In genomic region chr12:75984577-75985182, GRCh38 we compare ENCODE assay signal across 23 cellular contexts. TPM values are rescaled to one million over a fixed set of nuclear protein-coding genes. Genes with fewer than 3 reads are reported as not detected.
A peak's percentile ranks its signal among the peaks of the same experiment; 100 is the strongest.
DNase-seq lines count a peak whose midpoint lies in the region; ATAC-seq and TF ChIP-seq lines count a peak whose summit lies in the region.
"Had no signal": no experiment of that assay in that cellular context is flagged by ENCODE, and none has a peak within 500 bp of the region (broad histone marks: within the 10 kb centered on the region; RNA-seq: fewer than 3 reads in every experiment).

No MANE protein-coding gene starts in this region.

- no peak overlapping the region for H3K4me3 ChIP-seq in stomach
- H3K4me3 ChIP-seq: esophagus muscularis mucosa, neural progenitor cell, psoas muscle, SJCRH30, uterus had no signal

- TF ChIP-seq POLR2A in stomach (IDR thresholded peaks at IDR 0.05) = no peak

- WGBS in stomach, 5 donors = 73 to 92% (median 76%) methylated on average over 7 of the region's 7 CpGs

- no peaks in the 10 kb centered on the region for H3K36me3 ChIP-seq in stomach
- H3K36me3 ChIP-seq: esophagus muscularis mucosa, neural progenitor cell, SJCRH30, uterus had no signal

- no peak for DNase-seq in activated T-cell treated with anti-CD3 and anti-CD28 coated beads, Interleukin-2, amount 50 U/mL, for 72 hours
- DNase-seq in activated T-cell treated with anti-CD3 and anti-CD28 coated beads for 4 hours (no peak), SW480 (ENCODE audit: low spot score) (peak; percentile 78), epithelial cell of prostate (ENCODE audit: low read depth, low spot score) (no peak), stomach (no peak), NK-92 (lab: John Stamatoyannopoulos, UW; ENCODE audit: unreplicated experiment) (no peak), OCI-M2 (lab: John Stamatoyannopoulos, UW; ENCODE audit: unreplicated experiment) (no peak), SKM-1 treated with dmso at 0.1 percent for 144 hours (lab: John Stamatoyannopoulos, UW; ENCODE audit: unreplicated experiment) (no peak)
- DNase-seq: activated CD8-positive, alpha-beta memory T cell treated with anti-CD3 and anti-CD28 coated beads, Interleukin-2, amount 50 U/mL, for 4 hours; aorta; CD8-positive, alpha-beta T cell; cerebellar nuclear complex; left cardiac atrium; NCI-H526 treated with DMSO at 0.1 percent for 48 hours; psoas muscle; SJCRH30; small intestine; stimulated activated CD4-positive, alpha-beta T cell treated with anti-CD3 and anti-CD28 coated beads, Interleukin-4, amount 100 ng/mL, for 1 hour; T-helper 9 cell; uterus had no signal

- no peaks in the 10 kb centered on the region for H3K27me3 ChIP-seq in stomach
- H3K27me3 ChIP-seq: esophagus muscularis mucosa, neural progenitor cell, SJCRH30, uterus had no signal

- H3K36me3 Mint-ChIP-seq in activated T-cell treated with anti-CD3 and anti-CD28 coated beads, Interleukin-2, amount 50 U/mL, for 72 hours (ENCODE audit: insufficient read depth in 2 of 2) = peaks cover 2 to 12% of the 10 kb centered on the region in 2 donors
- H3K36me3 Mint-ChIP-seq: CD8-positive, alpha-beta T cell; neural progenitor cell had no signal

- intact Hi-C loops in stomach (cut with DNase I; ENCODE audit: low total_unique reads) = no loop called here

- H3K4me1 Mint-ChIP-seq in activated T-cell treated with anti-CD3 and anti-CD28 coated beads, Interleukin-2, amount 50 U/mL, for 72 hours (ENCODE audit: low read depth) = peaks cover 52% of the 10 kb centered on the region

- peak overlapping the region in 1 of 2 donors; percentile 13 for H3K4me3 Mint-ChIP-seq in activated T-cell treated with anti-CD3 and anti-CD28 coated beads, Interleukin-2, amount 50 U/mL, for 72 hours
- H3K4me3 Mint-ChIP-seq: CD8-positive, alpha-beta T cell; mesothelial cell of epicardium; neural progenitor cell had no signal

- peaks cover 0 to 8% (median 0%) of the 10 kb centered on the region in 4 donors for H3K9me3 ChIP-seq in stomach
- H3K9me3 ChIP-seq: esophagus muscularis mucosa, psoas muscle, SJCRH30, uterus had no signal

- TF ChIP-seq EP300 in stomach (IDR thresholded peaks at IDR 0.05) = no peak

- peaks cover 2 to 6% of the 10 kb centered on the region in 2 donors for H3K9me3 Mint-ChIP-seq in activated T-cell treated with anti-CD3 and anti-CD28 coated beads, Interleukin-2, amount 50 U/mL, for 72 hours

- peaks cover under 1 to 47% (median 27%) of the 10 kb centered on the region in 4 donors for H3K4me1 ChIP-seq in stomach
- H3K4me1 ChIP-seq: neural progenitor cell, psoas muscle, uterus had no signal

- no peak for TF ChIP-seq CTCF in stomach (IDR thresholded peaks at IDR 0.05)

- peaks cover 7% of the 10 kb centered on the region for H3K27me3 Mint-ChIP-seq in activated T-cell treated with anti-CD3 and anti-CD28 coated beads, Interleukin-2, amount 50 U/mL, for 72 hours (ENCODE audit: low read depth)

- ATAC-seq in activated T-cell treated with anti-CD3 and anti-CD28 coated beads, Interleukin-2, amount 50 U/mL, for 72 hours (replicated peaks in 1 of 2) = peak; percentile 37 to 47
- ATAC-seq: CD8-positive, alpha-beta T cell; left cardiac atrium; psoas muscle had no signal

- no peak overlapping the region for H3K27ac Mint-ChIP-seq in activated T-cell treated with anti-CD3 and anti-CD28 coated beads, Interleukin-2, amount 50 U/mL, for 72 hours
- H3K27ac Mint-ChIP-seq: mesothelial cell of epicardium had no signal

- peak overlapping the region; percentile 16 for H3K27ac ChIP-seq in epithelial cell of prostate
- peak overlapping the region in 4 of 5 donors; percentile 13 to 88 (median 60) for H3K27ac ChIP-seq in stomach
- H3K27ac ChIP-seq: esophagus muscularis mucosa, neural progenitor cell, psoas muscle, SJCRH30, uterus had no signal

RNA-seq across cellular contexts. Expression of gene PHLDA1, which starts 46.9 kb away (rescaled TPM):
- total RNA-seq in activated T-cell treated with anti-CD3 and anti-CD28 coated beads, Interleukin-2, amount 50 U/mL, for 72 hours = 10 to 100 TPM; 19.9 to 33.6 TPM
- total RNA-seq in stomach = 10 to 100 TPM in 4 of 5 donors, 1 to 10 TPM in 1; 4.9 to 62.4 (median 12.5) TPM
- 10 to 100 TPM; 15.3 to 26.5 (median 17.7) TPM for polyA plus RNA-seq in stomach
